In genomic region chr7:129434172-129434845, GRCh38 we compare ENCODE assay signal across 1 cellular context.
TF ChIP-seq lines count a peak whose summit lies in the region.

Gene STRIP2 (plus strand): TSS chr7:129434432. CDS start chr7:129434473, 41 bp downstream.

TF ChIP-seq in H1, 55 proteins besides CTCF, POLR2A, EP300 and RAD21 (continued from another document):
- TF ChIP-seq ZNF274 (IDR thresholded peaks at IDR 0.05; ENCODE audit: borderline replicate concordance, extremely low read depth, low read length) (no peak), BACH1 (IDR thresholded peaks at IDR 0.05; ENCODE audit: low read length) (no peak), GABPA (IDR thresholded peaks at IDR 0.05; ENCODE audit: borderline replicate concordance, insufficient read depth, low read length) (peak; percentile 40; the same call in 1 of the 2 replicates), ATF2 (IDR thresholded peaks at IDR 0.05; ENCODE audit: low read length) (0 out of 2 replicates have a peak, but pooled peaks have one; percentile 28), TEAD4 (IDR thresholded peaks at IDR 0.05; ENCODE audit: low read depth, low read length) (no peak), CREB1 (IDR thresholded peaks at IDR 0.05) (no peak; the same call in 1 of the 2 replicates), EGR1 (IDR thresholded peaks at IDR 0.05; ENCODE audit: borderline replicate concordance, low read depth, low read length) (no peak), JUND (IDR thresholded peaks at IDR 0.05; ENCODE audit: low read length) (no peak), JUN (IDR thresholded peaks at IDR 0.05; ENCODE audit: low read depth, low read length) (no peak), RXRA (IDR thresholded peaks at IDR 0.05; ENCODE audit: insufficient read depth, low read depth, low read length) (no peak), NANOG (IDR thresholded peaks at IDR 0.05; ENCODE audit: insufficient read depth, low read depth, low read length, poor library complexity, severe bottlenecking) (no peak), KDM5A (IDR thresholded peaks at IDR 0.05; ENCODE audit: low read length) (no peak), SIN3A (conservative IDR thresholded peaks at IDR 0.05 in 1 of 2, IDR thresholded peaks at IDR 0.05 in 1 of 2; ENCODE audit: low read depth in 1 of 2, low read length in 2 of 2) (0 out of 4 replicates have a peak, but pooled peaks have one; percentile 6 to 22), MAFK (IDR thresholded peaks at IDR 0.05; ENCODE audit: low read depth, low read length) (no peak), USF2 (IDR thresholded peaks at IDR 0.05; ENCODE audit: low read length) (no peak), RBBP5 (IDR thresholded peaks at IDR 0.05; ENCODE audit: borderline replicate concordance, low read depth, low read length) (0 out of 2 replicates have a peak, but pooled peaks have one; percentile 30), POU5F1 (IDR thresholded peaks at IDR 0.05; ENCODE audit: low read depth, low read length) (no peak), PHF8 (conservative IDR thresholded peaks at IDR 0.05; ENCODE audit: low read depth, low read length) (peak; percentile 84), CHD1 (IDR thresholded peaks at IDR 0.05; ENCODE audit: low read depth, low read length) (no peak), SP1 (IDR thresholded peaks at IDR 0.05; ENCODE audit: low read depth, low read length) (peak; percentile 87), CTBP2 (IDR thresholded peaks at IDR 0.05; ENCODE audit: borderline replicate concordance, insufficient read depth, insufficient read length, low read length) (peak; percentile 27), FOSL1 (IDR thresholded peaks at IDR 0.05; ENCODE audit: insufficient read depth, low read depth, low read length) (0 out of 2 replicates have a peak, but pooled peaks have one; percentile 55), CBX5 (IDR thresholded peaks at IDR 0.05; ENCODE audit: low read depth, low read length) (no peak), NRF1 (IDR thresholded peaks at IDR 0.05; ENCODE audit: low read depth, low read length) (no peak), POLR2AphosphoS5 (IDR thresholded peaks at IDR 0.05; ENCODE audit: low read depth, low read length) (0 out of 2 replicates have a peak, but pooled peaks have one; percentile 58), RFX5 (IDR thresholded peaks at IDR 0.05; ENCODE audit: borderline replicate concordance, low read depth, low read length) (no peak), SP2 (IDR thresholded peaks at IDR 0.05; ENCODE audit: low read length) (peak; percentile 13; the same call in 1 of the 2 replicates), SIX5 (IDR thresholded peaks at IDR 0.05; ENCODE audit: low read depth, low read length) (no peak), EZH2 (IDR thresholded peaks at IDR 0.05; ENCODE audit: low read depth, low read length, severe bottlenecking) (peak; percentile 22), YY1 (IDR thresholded peaks at IDR 0.05; ENCODE audit: low read depth, low read length) (peak; percentile 1; the same call in 1 of the 2 replicates), BCL11A (IDR thresholded peaks at IDR 0.05; ENCODE audit: low read depth in 2 of 2, low read length in 2 of 2) (no peak), HDAC6 (IDR thresholded peaks at IDR 0.05; ENCODE audit: low read depth, low read length) (no peak), SUZ12 (IDR thresholded peaks at IDR 0.05; ENCODE audit: low read length) (no peak), CBX8 (IDR thresholded peaks at IDR 0.05; ENCODE audit: borderline replicate concordance, low read depth, low read length) (no peak), SP4 (IDR thresholded peaks at IDR 0.05; ENCODE audit: low read length) (peak; percentile 70), KDM4A (IDR thresholded peaks at IDR 0.05; ENCODE audit: low read depth, low read length, severe bottlenecking) (peak; percentile 49), HDAC2 (IDR thresholded peaks at IDR 0.05; ENCODE audit: borderline replicate concordance in 1 of 2, low read depth in 2 of 2, low read length in 2 of 2) (no peak)
- TF ChIP-seq, protein P1, sequence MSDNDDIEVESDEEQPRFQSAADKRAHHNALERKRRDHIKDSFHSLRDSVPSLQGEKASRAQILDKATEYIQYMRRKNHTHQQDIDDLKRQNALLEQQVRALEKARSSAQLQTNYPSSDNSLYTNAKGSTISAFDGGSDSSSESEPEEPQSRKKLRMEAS (IDR thresholded peaks at IDR 0.05): 0 out of 2 replicates have a peak, but pooled peaks have one; percentile 29
- TF ChIP-seq, protein P2, sequence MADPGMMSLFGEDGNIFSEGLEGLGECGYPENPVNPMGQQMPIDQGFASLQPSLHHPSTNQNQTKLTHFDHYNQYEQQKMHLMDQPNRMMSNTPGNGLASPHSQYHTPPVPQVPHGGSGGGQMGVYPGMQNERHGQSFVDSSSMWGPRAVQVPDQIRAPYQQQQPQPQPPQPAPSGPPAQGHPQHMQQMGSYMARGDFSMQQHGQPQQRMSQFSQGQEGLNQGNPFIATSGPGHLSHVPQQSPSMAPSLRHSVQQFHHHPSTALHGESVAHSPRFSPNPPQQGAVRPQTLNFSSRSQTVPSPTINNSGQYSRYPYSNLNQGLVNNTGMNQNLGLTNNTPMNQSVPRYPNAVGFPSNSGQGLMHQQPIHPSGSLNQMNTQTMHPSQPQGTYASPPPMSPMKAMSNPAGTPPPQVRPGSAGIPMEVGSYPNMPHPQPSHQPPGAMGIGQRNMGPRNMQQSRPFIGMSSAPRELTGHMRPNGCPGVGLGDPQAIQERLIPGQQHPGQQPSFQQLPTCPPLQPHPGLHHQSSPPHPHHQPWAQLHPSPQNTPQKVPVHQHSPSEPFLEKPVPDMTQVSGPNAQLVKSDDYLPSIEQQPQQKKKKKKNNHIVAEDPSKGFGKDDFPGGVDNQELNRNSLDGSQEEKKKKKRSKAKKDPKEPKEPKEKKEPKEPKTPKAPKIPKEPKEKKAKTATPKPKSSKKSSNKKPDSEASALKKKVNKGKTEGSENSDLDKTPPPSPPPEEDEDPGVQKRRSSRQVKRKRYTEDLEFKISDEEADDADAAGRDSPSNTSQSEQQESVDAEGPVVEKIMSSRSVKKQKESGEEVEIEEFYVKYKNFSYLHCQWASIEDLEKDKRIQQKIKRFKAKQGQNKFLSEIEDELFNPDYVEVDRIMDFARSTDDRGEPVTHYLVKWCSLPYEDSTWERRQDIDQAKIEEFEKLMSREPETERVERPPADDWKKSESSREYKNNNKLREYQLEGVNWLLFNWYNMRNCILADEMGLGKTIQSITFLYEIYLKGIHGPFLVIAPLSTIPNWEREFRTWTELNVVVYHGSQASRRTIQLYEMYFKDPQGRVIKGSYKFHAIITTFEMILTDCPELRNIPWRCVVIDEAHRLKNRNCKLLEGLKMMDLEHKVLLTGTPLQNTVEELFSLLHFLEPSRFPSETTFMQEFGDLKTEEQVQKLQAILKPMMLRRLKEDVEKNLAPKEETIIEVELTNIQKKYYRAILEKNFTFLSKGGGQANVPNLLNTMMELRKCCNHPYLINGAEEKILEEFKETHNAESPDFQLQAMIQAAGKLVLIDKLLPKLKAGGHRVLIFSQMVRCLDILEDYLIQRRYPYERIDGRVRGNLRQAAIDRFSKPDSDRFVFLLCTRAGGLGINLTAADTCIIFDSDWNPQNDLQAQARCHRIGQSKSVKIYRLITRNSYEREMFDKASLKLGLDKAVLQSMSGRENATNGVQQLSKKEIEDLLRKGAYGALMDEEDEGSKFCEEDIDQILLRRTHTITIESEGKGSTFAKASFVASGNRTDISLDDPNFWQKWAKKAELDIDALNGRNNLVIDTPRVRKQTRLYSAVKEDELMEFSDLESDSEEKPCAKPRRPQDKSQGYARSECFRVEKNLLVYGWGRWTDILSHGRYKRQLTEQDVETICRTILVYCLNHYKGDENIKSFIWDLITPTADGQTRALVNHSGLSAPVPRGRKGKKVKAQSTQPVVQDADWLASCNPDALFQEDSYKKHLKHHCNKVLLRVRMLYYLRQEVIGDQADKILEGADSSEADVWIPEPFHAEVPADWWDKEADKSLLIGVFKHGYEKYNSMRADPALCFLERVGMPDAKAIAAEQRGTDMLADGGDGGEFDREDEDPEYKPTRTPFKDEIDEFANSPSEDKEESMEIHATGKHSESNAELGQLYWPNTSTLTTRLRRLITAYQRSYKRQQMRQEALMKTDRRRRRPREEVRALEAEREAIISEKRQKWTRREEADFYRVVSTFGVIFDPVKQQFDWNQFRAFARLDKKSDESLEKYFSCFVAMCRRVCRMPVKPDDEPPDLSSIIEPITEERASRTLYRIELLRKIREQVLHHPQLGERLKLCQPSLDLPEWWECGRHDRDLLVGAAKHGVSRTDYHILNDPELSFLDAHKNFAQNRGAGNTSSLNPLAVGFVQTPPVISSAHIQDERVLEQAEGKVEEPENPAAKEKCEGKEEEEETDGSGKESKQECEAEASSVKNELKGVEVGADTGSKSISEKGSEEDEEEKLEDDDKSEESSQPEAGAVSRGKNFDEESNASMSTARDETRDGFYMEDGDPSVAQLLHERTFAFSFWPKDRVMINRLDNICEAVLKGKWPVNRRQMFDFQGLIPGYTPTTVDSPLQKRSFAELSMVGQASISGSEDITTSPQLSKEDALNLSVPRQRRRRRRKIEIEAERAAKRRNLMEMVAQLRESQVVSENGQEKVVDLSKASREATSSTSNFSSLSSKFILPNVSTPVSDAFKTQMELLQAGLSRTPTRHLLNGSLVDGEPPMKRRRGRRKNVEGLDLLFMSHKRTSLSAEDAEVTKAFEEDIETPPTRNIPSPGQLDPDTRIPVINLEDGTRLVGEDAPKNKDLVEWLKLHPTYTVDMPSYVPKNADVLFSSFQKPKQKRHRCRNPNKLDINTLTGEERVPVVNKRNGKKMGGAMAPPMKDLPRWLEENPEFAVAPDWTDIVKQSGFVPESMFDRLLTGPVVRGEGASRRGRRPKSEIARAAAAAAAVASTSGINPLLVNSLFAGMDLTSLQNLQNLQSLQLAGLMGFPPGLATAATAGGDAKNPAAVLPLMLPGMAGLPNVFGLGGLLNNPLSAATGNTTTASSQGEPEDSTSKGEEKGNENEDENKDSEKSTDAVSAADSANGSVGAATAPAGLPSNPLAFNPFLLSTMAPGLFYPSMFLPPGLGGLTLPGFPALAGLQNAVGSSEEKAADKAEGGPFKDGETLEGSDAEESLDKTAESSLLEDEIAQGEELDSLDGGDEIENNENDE (IDR thresholded peaks at IDR 0.05; ENCODE audit: insufficient replicate concordance, low read length): no peak
